ENCODE assay signal across 12 cellular contexts in the genomic region with DNA sequence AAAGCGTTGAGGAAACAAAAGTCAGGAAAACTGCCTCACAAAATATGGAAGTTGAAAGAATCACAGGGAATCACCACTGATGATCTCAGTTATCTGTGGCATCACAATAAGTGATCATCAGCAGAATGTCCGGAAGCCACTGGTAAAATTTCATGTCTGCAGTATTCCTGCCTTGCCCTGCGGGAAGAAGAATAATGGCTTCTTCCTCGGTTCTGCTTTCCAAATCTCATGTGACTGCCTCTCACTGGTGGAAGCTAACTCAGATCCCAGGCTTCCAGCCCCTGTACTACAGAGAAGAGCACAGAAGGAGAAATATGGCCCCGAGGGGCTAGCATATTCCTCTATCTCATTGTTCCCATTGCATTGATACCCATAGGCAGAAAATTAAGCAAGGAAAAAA.
"Had no signal": no experiment of that assay in that cellular context is flagged by ENCODE, and none has a peak within 500 bp of the region (broad histone marks: within the 10 kb centered on the region; RNA-seq: fewer than 3 reads in every experiment).

No MANE protein-coding gene starts in this region.

- H3K27ac ChIP-seq: esophagus squamous epithelium, foreskin keratinocyte, ovary, VCaP had no signal

- H3K9me3 ChIP-seq: esophagus squamous epithelium, ovary had no signal

- H3K36me3 ChIP-seq: esophagus squamous epithelium, ovary had no signal

- ATAC-seq: activated CD8-positive, alpha-beta T cell treated with anti-CD3 and anti-CD28 coated beads for 36 hours; activated naive CD8-positive, alpha-beta T cell treated with anti-CD3 and anti-CD28 coated beads, Interleukin-2, amount 50 U/mL, for 24 hours; activated T-cell treated with anti-CD3 and anti-CD28 coated beads, Interleukin-2, amount 50 U/mL, for 72 hours; foreskin keratinocyte; stimulated activated effector memory CD8-positive, alpha-beta T cell treated with anti-CD3 and anti-CD28 coated beads, Interleukin-12 subunit alpha, Interleukin-12 subunit beta, amount 100 ng/mL, for 72 hours; T-cell had no signal

- H3K4me3 ChIP-seq: esophagus squamous epithelium, ovary had no signal

- DNase-seq: activated CD8-positive, alpha-beta memory T cell treated with anti-CD3 and anti-CD28 coated beads, Interleukin-2, amount 50 U/mL, for 4 hours; activated CD8-positive, alpha-beta T cell treated with anti-CD3 and anti-CD28 coated beads for 36 hours; activated naive CD8-positive, alpha-beta T cell treated with anti-CD3 and anti-CD28 coated beads, Interleukin-2, amount 50 U/mL, for 24 hours; activated T-cell treated with anti-CD3 and anti-CD28 coated beads, Interleukin-2, amount 50 U/mL, for 72 hours; esophagus squamous epithelium; foreskin keratinocyte; ovary; substantia nigra; T-cell; T1000 had no signal

- H3K27me3 ChIP-seq: esophagus squamous epithelium, ovary had no signal

- H3K4me1 ChIP-seq: esophagus squamous epithelium, foreskin keratinocyte had no signal
